Comparison of ENCODE assay signal across 8 cellular contexts in genomic region chr17:81977211-81978091, GRCh38. TPM values are rescaled to one million over a fixed set of nuclear protein-coding genes. Genes with fewer than 3 reads are reported as not detected.
A peak's percentile ranks its signal among the peaks of the same experiment; 100 is the strongest.
DNase-seq lines count a peak whose midpoint lies in the region; ATAC-seq, FAIRE-seq and TF ChIP-seq lines count a peak whose summit lies in the region.

Gene ASPSCR1 (plus strand): TSS chr17:81977629. CDS start chr17:81977647, 18 bp downstream.

- H4K20me1 ChIP-seq in keratinocyte (ENCODE audit: control insufficient read depth, extremely low read depth, insufficient read depth, low read length): no peaks in the 10 kb centered on the region

- DNase-seq in ACHN (peak; percentile 90), NCI-H226 (peak; percentile 76), keratinocyte (ENCODE audit: low read depth, low spot score) (peak; percentile 23)
- peak; percentile 82 for DNase-seq in activated CD4-positive, CD25-positive, alpha-beta regulatory T cell treated with anti-CD3 and anti-CD28 coated beads, Interleukin-2, amount 50 U/mL, for 16 hours (ENCODE audit: low read depth, low spot score)
- peak; percentile 90 for DNase-seq in central memory CD4-positive, alpha-beta T cell
- DNase-seq in stimulated activated CD4-positive, alpha-beta T cell treated with anti-CD3 and anti-CD28 coated beads, Interleukin-12 subunit alpha, Interleukin-12 subunit beta, amount 100 ng/mL, for 4 hours: peak; percentile 93

- H3K79me2 ChIP-seq in keratinocyte (ENCODE audit: control insufficient read depth, insufficient read depth, low read length): no peaks in the 10 kb centered on the region

- FAIRE-seq in keratinocyte (lab: Jason Lieb, UNC): no peak

- peak within 1 kb of the TSS; percentile 86 for H3K9ac ChIP-seq in keratinocyte (ENCODE audit: control insufficient read depth, extremely low read depth, insufficient read depth, low read length)

- H3K9me1 ChIP-seq in keratinocyte (ENCODE audit: control insufficient read depth, extremely low read depth, insufficient read depth, low read length): no peaks in the 10 kb centered on the region

- H3K4me3 ChIP-seq in keratinocyte (ENCODE audit: control insufficient read depth in 2 of 3, extremely low read depth in 1 of 3, insufficient read depth in 2 of 3, low read depth in 1 of 3, low read length in 3 of 3): peak within 1 kb of the TSS; percentile 77 to 87 (median 83)

- ATAC-seq in GM18868 (IDR thresholded peaks at IDR 0.05; ENCODE audit: unreplicated experiment): peak; percentile 86
- peak; percentile 79 for ATAC-seq in HG03097 (IDR thresholded peaks at IDR 0.05; ENCODE audit: low FRiP score, unreplicated experiment)

- H3K9me3 ChIP-seq in keratinocyte (ENCODE audit: control insufficient read depth, low read depth, low read length): no peaks in the 10 kb centered on the region

- H3K36me3 ChIP-seq in keratinocyte (ENCODE audit: control insufficient read depth in 2 of 2, extremely low read depth in 1 of 2, insufficient read depth in 2 of 2, low read length in 2 of 2): peaks cover 0 to 2% of the 10 kb centered on the region in 2 experiments

- H3K27me3 ChIP-seq in keratinocyte (ENCODE audit: control insufficient read depth, extremely low read depth, insufficient read depth, low read length): no peaks in the 10 kb centered on the region

- H2AFZ ChIP-seq in keratinocyte (ENCODE audit: control insufficient read depth, low read length): peak within 1 kb of the TSS; percentile 91

- peaks cover 14% of the 10 kb centered on the region for H3K4me1 ChIP-seq in keratinocyte (ENCODE audit: control insufficient read depth, extremely low read depth, insufficient read depth, low read length)

- H3K4me2 ChIP-seq in keratinocyte (ENCODE audit: control insufficient read depth, extremely low read depth, insufficient read depth, low read depth, low read length): peak within 1 kb of the TSS; percentile 83

- in situ Hi-C loops in ACHN (cut with HindIII; ENCODE audit: low pct_ligation_motif_present, low pct_unique_long_range_greater_than_20kb, low sequenced_read_pairs): no loop called here

- H3K27ac ChIP-seq in keratinocyte (ENCODE audit: control insufficient read depth, insufficient read depth, low read length): peak within 1 kb of the TSS; percentile 82

- dilution Hi-C loops in keratinocyte (cut with MboI; ENCODE audit: extremely low pct_ligation_motif_present, low sequenced_read_pairs): no loop called here

- no peak for TF ChIP-seq CTCF in keratinocyte (optimal IDR thresholded peaks at IDR 0.05 in 1 of 3, IDR thresholded peaks at IDR 0.05 in 1 of 3, conservative IDR thresholded peaks at IDR 0.05 in 1 of 3; ENCODE audit: extremely low read depth in 1 of 3, insufficient read depth in 2 of 3, low read length in 3 of 3)

RNA-seq across cellular contexts. Expression of gene ASPSCR1, which starts in this region (rescaled TPM):
- 5.2 to 8.3 TPM (median 6.7 TPM) in 3 replicates for polyA plus RNA-seq in keratinocyte
- 5.0 TPM for polyA plus RNA-seq in keratinocyte (2011; ENCODE audit: low read depth)
- 3.0 and 9.1 TPM in 2 replicates for polyA plus RNA-seq in keratinocyte (2011; cell fraction: cytosol; rRNA removed)
- polyA plus RNA-seq in keratinocyte (2011; cell fraction: nucleus; rRNA removed): 8.5 and 12.9 TPM in 2 replicates
- 11.5 TPM in 2 replicates for polyA plus RNA-seq in keratinocyte (2012; ENCODE audit: low replicate concordance)
- 4.7 to 10.0 TPM (median 6.3 TPM) in 3 replicates for polyA minus RNA-seq in keratinocyte
- 24.2 TPM for polyA minus RNA-seq in keratinocyte (2011; cell fraction: cytosol; rRNA and poly(A)+ RNA removed)
- polyA minus RNA-seq in keratinocyte (2011; cell fraction: nucleus; rRNA and poly(A)+ RNA removed): 6.4 and 8.9 TPM in 2 replicates

Comparison
In these comparisons a context has a peak if more than half of its experiments do, and no peak if none do; other contexts are left out.
1. Peak in every context shown above with its lines: DNase-seq, ATAC-seq, H3K4me3 ChIP-seq and H3K27ac ChIP-seq.
2. DNase-seq: peak in every context shown above with its lines; median percentile 93 in stimulated activated CD4-positive, alpha-beta T cell treated with anti-CD3 and anti-CD28 coated beads, Interleukin-12 subunit alpha, Interleukin-12 subunit beta, amount 100 ng/mL, for 4 hours; 90 in ACHN; 90 in central memory CD4-positive, alpha-beta T cell; 82 in activated CD4-positive, CD25-positive, alpha-beta regulatory T cell treated with anti-CD3 and anti-CD28 coated beads, Interleukin-2, amount 50 U/mL, for 16 hours; 76 in NCI-H226; 23 in keratinocyte.